25 cellular contexts compared by ENCODE assay signal in the genomic region with DNA sequence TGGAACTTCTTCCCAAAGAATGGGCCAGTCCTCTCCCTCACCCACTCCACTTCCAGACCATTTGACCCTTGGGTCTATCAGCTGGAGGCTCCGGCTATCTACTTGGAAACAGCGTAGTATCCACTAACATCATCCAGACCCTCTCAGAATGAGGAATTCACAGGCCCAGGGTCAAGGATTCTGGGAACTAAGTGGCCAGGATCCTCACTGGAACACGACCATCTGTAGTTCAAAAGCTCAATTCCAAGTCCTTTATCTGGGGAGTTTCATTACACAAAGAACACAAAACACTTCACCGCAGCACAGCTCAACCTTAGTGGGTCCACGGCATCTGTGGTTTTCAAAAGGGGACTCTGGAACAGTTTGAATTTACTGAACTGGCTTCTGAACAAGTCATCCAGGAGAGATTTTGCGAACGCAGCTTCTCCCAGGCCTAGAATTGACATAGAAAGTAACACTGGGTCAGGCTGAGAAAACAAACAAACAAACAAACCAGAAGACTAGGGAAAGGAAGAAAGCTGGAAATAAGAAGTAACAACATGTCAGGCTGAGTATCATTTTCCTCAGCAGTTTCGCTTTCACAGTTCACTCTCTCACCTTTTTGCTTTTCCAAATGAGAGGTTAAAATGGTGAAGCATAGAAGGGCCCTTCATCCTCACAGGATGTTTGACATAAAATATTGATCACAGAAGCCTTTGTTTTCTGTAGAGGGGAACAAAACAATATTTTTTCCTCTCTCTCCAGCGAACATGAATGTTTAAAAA. TPM values are rescaled to one million over a fixed set of nuclear protein-coding genes. Genes with fewer than 3 reads are reported as not detected.
A peak's percentile ranks its signal among the peaks of the same experiment; 100 is the strongest.
DNase-seq lines count a peak whose midpoint lies in the region; FAIRE-seq and TF ChIP-seq lines count a peak whose summit lies in the region.
"Had no signal": no experiment of that assay in that cellular context is flagged by ENCODE, and none has a peak within 500 bp of the region (broad histone marks: within the 10 kb centered on the region; RNA-seq: fewer than 3 reads in every experiment).

No MANE protein-coding gene starts in this region.

- TF ChIP-seq POLR2A in GM12891 (IDR thresholded peaks at IDR 0.05; ENCODE audit: low read depth, low read length): no peak

- 68 to 80% (median 77%) methylated on average over 9 of the region's 9 CpGs for WGBS in small intestine, 3 donors

- H3K27me3 ChIP-seq in osteoblast (ENCODE audit: insufficient read depth, low read length): peaks cover 9% of the 10 kb centered on the region
- H3K27me3 ChIP-seq in small intestine (ENCODE audit: control insufficient read depth in 2 of 2, insufficient read depth in 2 of 2, low read length in 2 of 2): no peaks in the 10 kb centered on the region
- peaks cover 8% of the 10 kb centered on the region; the same call in 1 of the 2 replicates for H3K27me3 ChIP-seq in HAP-1 (ENCODE audit: low read depth)
- H3K27me3 ChIP-seq: colonic mucosa, tibial nerve had no signal

- FAIRE-seq in GM12891 (lab: Jason Lieb, UNC) (peak; percentile 63), small intestine (lab: Jason Lieb, UNC) (no peak)

- no peaks in the 10 kb centered on the region for H3K79me2 ChIP-seq in osteoblast (ENCODE audit: insufficient read depth, low read length)

- peak overlapping the region; percentile 81 for H2AFZ ChIP-seq in osteoblast (ENCODE audit: low read length)

- H3K4me3 ChIP-seq in astrocyte of the spinal cord (ENCODE audit: low read depth, low read length) (no peak overlapping the region), osteoblast (ENCODE audit: insufficient read depth, low read length) (peak overlapping the region; percentile 34), small intestine (ENCODE audit: low read depth in 1 of 2, low read length in 2 of 2) (no peak overlapping the region), HAP-1 (no peak overlapping the region)
- H3K4me3 ChIP-seq: colonic mucosa, heart right ventricle, lower lobe of right lung, tibial nerve had no signal

- no peaks in the 10 kb centered on the region for H3K4me1 ChIP-seq in osteoblast (ENCODE audit: insufficient read depth, low read length)
- H3K4me1 ChIP-seq in small intestine (ENCODE audit: control insufficient read depth in 2 of 2, insufficient read depth in 1 of 2, low read depth in 1 of 2, low read length in 1 of 2): no peaks in the 10 kb centered on the region
- no peaks in the 10 kb centered on the region for H3K4me1 ChIP-seq in HAP-1
- H3K4me1 ChIP-seq: Caco-2, colonic mucosa, lower lobe of right lung had no signal

- no peaks in the 10 kb centered on the region for H4K20me1 ChIP-seq in osteoblast (ENCODE audit: insufficient read depth, low read length)

- H3K4me2 ChIP-seq in osteoblast (ENCODE audit: insufficient read depth, low read length): peak overlapping the region; percentile 64

- no peak for DNase-seq in GM12891 (ENCODE audit: insufficient read length, low spot score)
- DNase-seq in astrocyte of the spinal cord (ENCODE audit: low read depth, low spot score): peak; percentile 23
- no peak for DNase-seq in osteoblast (ENCODE audit: insufficient read length, low spot score, missing footprints)
- no peak for DNase-seq in small intestine
- DNase-seq in NCI-H2196 treated with DMSO at 0.1 percent for 48 hours (lab: John Stamatoyannopoulos, UW; ENCODE audit: unreplicated experiment): no peak
- DNase-seq in NCI-H2107 treated with DMSO at 0.1 percent for 48 hours (lab: John Stamatoyannopoulos, UW; ENCODE audit: unreplicated experiment): no peak
- DNase-seq in HAP-1 (ENCODE audit: low spot score in 2 of 2): no peak
- DNase-seq: activated CD4-positive, alpha-beta memory T cell treated with anti-CD3 and anti-CD28 coated beads, Interleukin-2, amount 10 ng/mL, durations not matched to agents 7 days and 5 days; activated naive CD4-positive, alpha-beta T cell treated with anti-CD3 and anti-CD28 coated beads, Interleukin-2, amount 10 ng/mL, durations not matched to agents 7 days and 5 days; activated T-cell treated with anti-CD3 and anti-CD28 coated beads, Interleukin-2, amount 50 U/mL, for 1 hour; Caco-2; colonic mucosa; EL; heart right ventricle; immature natural killer cell; Kasumi-1; lower lobe of right lung; NCI-H1105 treated with DMSO at 0.1 percent for 48 hours; NCI-H526; right cardiac atrium; stimulated activated naive CD8-positive, alpha-beta T cell treated with anti-CD3 and anti-CD28 coated beads, Interleukin-15, Interleukin-2, amounts not matched to agents 100 U/mL and 50 U/mL, for 24 hours; T-helper 17 cell had no signal

- in situ Hi-C loops in astrocyte of the spinal cord (cut with HindIII; ENCODE audit: low sequenced_read_pairs) (no loop called here), HAP-1 (cut with MboI; ENCODE audit: low sequenced_read_pairs) (no loop called here)

- H3K9me3 ChIP-seq in KOPT-K1 (ENCODE audit: insufficient read depth, low read length, poor library complexity, severe bottlenecking) (no peaks in the 10 kb centered on the region), osteoblast (ENCODE audit: low read depth, low read length) (no peaks in the 10 kb centered on the region), small intestine (ENCODE audit: control insufficient read depth, low read depth) (no peaks in the 10 kb centered on the region), HAP-1 (no peaks in the 10 kb centered on the region)
- H3K9me3 ChIP-seq: Caco-2, colonic mucosa, heart right ventricle, lower lobe of right lung, tibial nerve had no signal

- H3K36me3 ChIP-seq in KOPT-K1 (ENCODE audit: insufficient read depth, low read length) (no peaks in the 10 kb centered on the region), osteoblast (ENCODE audit: insufficient read depth, low read length) (no peaks in the 10 kb centered on the region), small intestine (ENCODE audit: control insufficient read depth in 2 of 2, insufficient read depth in 2 of 2, low read length in 2 of 2) (no peaks in the 10 kb centered on the region), HAP-1 (replicated peaks) (no peaks in the 10 kb centered on the region)
- H3K36me3 ChIP-seq: colonic mucosa, heart right ventricle, lower lobe of right lung, tibial nerve had no signal

- peak overlapping the region; percentile 8 for H3K27ac ChIP-seq in KOPT-K1 (ENCODE audit: low read depth, low read length, poor library complexity, severe bottlenecking)
- no peak overlapping the region for H3K27ac ChIP-seq in osteoblast (ENCODE audit: low read depth, low read length)
- H3K27ac ChIP-seq in small intestine (ENCODE audit: low read depth in 1 of 2, low read length in 1 of 2): no peak overlapping the region
- H3K27ac ChIP-seq: colonic mucosa, heart right ventricle, lower lobe of right lung, VCaP had no signal

- TF ChIP-seq CTCF in astrocyte of the spinal cord (IDR thresholded peaks at IDR 0.05; ENCODE audit: low read depth, low read length) (no peak), osteoblast (IDR thresholded peaks at IDR 0.05; ENCODE audit: extremely low read depth, low read depth, low read length) (no peak)

TF ChIP-seq in GM12891, 5 proteins besides CTCF, POLR2A, EP300 and RAD21:
- no peak for TF ChIP-seq POU2F2 (IDR thresholded peaks at IDR 0.05; ENCODE audit: low read depth, low read length)
- TF ChIP-seq PAX5 (IDR thresholded peaks at IDR 0.05; ENCODE audit: insufficient read depth, low read length, severe bottlenecking): no peak
- no peak for TF ChIP-seq POLR2AphosphoS5 (IDR thresholded peaks at IDR 0.05; ENCODE audit: low read depth, low read length)
- no peak for TF ChIP-seq SPI1 (IDR thresholded peaks at IDR 0.05; ENCODE audit: low read depth, low read length)
- no peak for TF ChIP-seq TAF1 (IDR thresholded peaks at IDR 0.05; ENCODE audit: low read depth, low read length)

RNA-seq across cellular contexts. Expression of a gene that starts 57.6 kb away (rescaled TPM):
- 15.1 TPM for polyA plus RNA-seq in GM12891 (2012; ENCODE audit: low read depth, missing spikeins)
- 13.8 and 14.1 TPM in 2 replicates for total RNA-seq in osteoblast
- 1 to 10 TPM; 4.1 to 7.7 (median 5.4) TPM for polyA plus RNA-seq in small intestine
